In genomic region chr1:235972316-235973090, GRCh38 we compare ENCODE assay signal across 8 cellular contexts.
DNase-seq lines count a peak whose midpoint lies in the region; ATAC-seq and TF ChIP-seq lines count a peak whose summit lies in the region.

No MANE protein-coding gene starts in this region.

- CTCF ChIA-PET in WTC11 (lab: Charles Lee), result interaction anchor here (0.6 to 2.8 kb wide), 82 partner anchors 9 to 562 kb away, joined by 3 to 85 read pairs (median 5); partner anchors contain the start of genes B3GALNT2, LYST and NID1

- no peaks in the 10 kb centered on the region for H3K27me3 Mint-ChIP-seq in WTC11 (ENCODE audit: low read depth)

- H3K4me3 Mint-ChIP-seq in WTC11, result peak overlapping the region; percentile 81

- peaks cover 8% of the 10 kb centered on the region for H3K4me1 Mint-ChIP-seq in WTC11

- TF ChIP-seq CTCF in WTC11 (IDR thresholded peaks at IDR 0.05), result no peak

- peak; percentile 42 for ATAC-seq in GM19328 (IDR thresholded peaks at IDR 0.05; ENCODE audit: unreplicated experiment)
- ATAC-seq in HG03378 (IDR thresholded peaks at IDR 0.05; ENCODE audit: unreplicated experiment), result peak; percentile 42
- peak; percentile 39 for ATAC-seq in WTC11

- H3K9me3 Mint-ChIP-seq in WTC11, result peaks cover 16% of the 10 kb centered on the region

- peaks cover 16% of the 10 kb centered on the region for H3K36me3 Mint-ChIP-seq in WTC11

- POLR2A ChIA-PET in WTC11 (lab: Charles Lee), result interaction anchor here (0.6 to 1.3 kb wide), 4 partner anchors 11 to 468 kb away, joined by 4 to 8 read pairs (median 5); partner anchors contain the start of genes B3GALNT2 and LYST

- DNase-seq in Ammon's horn (ENCODE audit: low spot score), result peak; percentile 23
- DNase-seq in WTC11 (ENCODE audit: low spot score), result no peak
- DNase-seq in glomerular visceral epithelial cell (ENCODE audit: extremely low spot score), result peak; percentile 46
- DNase-seq in pons (ENCODE audit: low spot score), result peak; percentile 40
- no peak for DNase-seq in foreskin melanocyte
- DNase-seq in stimulated activated CD4-positive, alpha-beta T cell treated with anti-CD3 and anti-CD28 coated beads, Interleukin-15, amount 100 ng/mL, for 24 hours, result no peak

- H3K27ac Mint-ChIP-seq in WTC11, result peak overlapping the region; percentile 72; the same call in 1 of the 2 replicates

TF ChIP-seq in WTC11, 78 proteins besides CTCF, POLR2A, EP300 and RAD21:
- peak; percentile 66; the same call in 1 of the 2 replicates for TF ChIP-seq ZNF121 (CRISPR knock-in tag; IDR thresholded peaks at IDR 0.05)
- TF ChIP-seq NR2C2 (CRISPR knock-in tag; IDR thresholded peaks at IDR 0.05), result no peak
- no peak for TF ChIP-seq KAT7 (CRISPR knock-in tag; IDR thresholded peaks at IDR 0.05; ENCODE audit: borderline replicate concordance)
- TF ChIP-seq GTF2I (CRISPR knock-in tag; conservative IDR thresholded peaks at IDR 0.05), result peak; percentile 77; the same call in 1 of the 2 replicates

Comparison
In these comparisons a context has a peak if more than half of its experiments do, and no peak if none do; other contexts are left out.
1. DNase-seq: peak in Ammon's horn (single experiment), glomerular visceral epithelial cell (single experiment) and pons (single experiment); none in WTC11 (single experiment), foreskin melanocyte (single experiment) and stimulated activated CD4-positive, alpha-beta T cell treated with anti-CD3 and anti-CD28 coated beads, Interleukin-15, amount 100 ng/mL, for 24 hours (single experiment).
2. Peak in every context shown above with its lines, with median percentiles within 50 percentile points of each other: ATAC-seq.